In genomic region chr20:32368930-32369329, GRCh38 we compare ENCODE assay signal across 12 cellular contexts. TPM values are rescaled to one million over a fixed set of nuclear protein-coding genes. Genes with fewer than 3 reads are reported as not detected.
DNase-seq lines count a peak whose midpoint lies in the region; ATAC-seq, FAIRE-seq and TF ChIP-seq lines count a peak whose summit lies in the region.
"Had no signal": no experiment of that assay in that cellular context is flagged by ENCODE, and none has a peak within 500 bp of the region (broad histone marks: within the 10 kb centered on the region; RNA-seq: fewer than 3 reads in every experiment).

No MANE protein-coding gene starts in this region.

- TF ChIP-seq POLR2A in GM12891 (IDR thresholded peaks at IDR 0.05; ENCODE audit: low read depth, low read length): no peak

- POLR2A ChIA-PET in naive thymus-derived CD4-positive, alpha-beta T cell (lab: Charles Lee): no interaction called here

- CTCF ChIA-PET in naive thymus-derived CD4-positive, alpha-beta T cell (lab: Charles Lee): no interaction called here

- no peaks in the 10 kb centered on the region for H3K9me3 Mint-ChIP-seq in naive thymus-derived CD4-positive, alpha-beta T cell

- peaks cover 0 to 18% (median 7%) of the 10 kb centered on the region in 5 donors for H3K36me3 Mint-ChIP-seq in naive thymus-derived CD4-positive, alpha-beta T cell

- H3K27me3 ChIP-seq in adipocyte (replicated peaks; ENCODE audit: control insufficient read depth, insufficient read depth, low read length): no peaks in the 10 kb centered on the region
- H3K27me3 ChIP-seq in naive thymus-derived CD4-positive, alpha-beta T cell (ENCODE audit: control insufficient read depth in 2 of 2, insufficient read depth in 2 of 2, low read length in 2 of 2): no peaks in the 10 kb centered on the region

- peak; percentile 46 for ATAC-seq in HG03432 (IDR thresholded peaks at IDR 0.05; ENCODE audit: unreplicated experiment)
- ATAC-seq in naive thymus-derived CD4-positive, alpha-beta T cell: peak; percentile 57
- no peak for ATAC-seq in GM21786 (IDR thresholded peaks at IDR 0.05; ENCODE audit: unreplicated experiment)
- ATAC-seq: PC-3 had no signal

- H3K4me3 Mint-ChIP-seq in naive thymus-derived CD4-positive, alpha-beta T cell: peak overlapping the region in 2 of 10 donors; percentile 1 to 13

- peaks cover 30 to 53% (median 46%) of the 10 kb centered on the region in 7 donors for H3K4me1 Mint-ChIP-seq in naive thymus-derived CD4-positive, alpha-beta T cell

- no peak overlapping the region for H3K4me3 ChIP-seq in adipocyte (ENCODE audit: low read length)
- H3K4me3 ChIP-seq in naive thymus-derived CD4-positive, alpha-beta T cell (ENCODE audit: low read length): no peak overlapping the region

- no peaks in the 10 kb centered on the region for H3K27me3 Mint-ChIP-seq in naive thymus-derived CD4-positive, alpha-beta T cell

- FAIRE-seq in GM12891 (lab: Jason Lieb, UNC): peak; percentile 43

- H3K9me3 ChIP-seq in adipocyte (ENCODE audit: control insufficient read depth, low read length): no peaks in the 10 kb centered on the region
- H3K9me3 ChIP-seq in naive thymus-derived CD4-positive, alpha-beta T cell (ENCODE audit: control insufficient read depth in 2 of 3, low read length in 3 of 3): no peaks in the 10 kb centered on the region

- no peak overlapping the region for H3K9ac ChIP-seq in adipocyte (ENCODE audit: low read length)
- H3K9ac ChIP-seq: parathyroid adenoma had no signal

- intact Hi-C loops in naive thymus-derived CD4-positive, alpha-beta T cell (cut with micrococcal nuclease): no loop called here

- H3K27ac Mint-ChIP-seq in naive thymus-derived CD4-positive, alpha-beta T cell: peak overlapping the region in 3 of 9 donors; percentile 6 to 46 (median 34)

- no peak overlapping the region for H3K27ac ChIP-seq in naive thymus-derived CD4-positive, alpha-beta T cell (ENCODE audit: low read depth, low read length)
- H3K27ac ChIP-seq: parathyroid adenoma had no signal

- DNase-seq in GM12891 (ENCODE audit: insufficient read length, low spot score) (no peak), adipocyte (ENCODE audit: low read depth) (peak; percentile 72), iPS-NIHi11 (ENCODE audit: low spot score) (no peak), NCI-H1092 treated with DMSO at 0.1 percent for 48 hours (lab: John Stamatoyannopoulos, UW) (no peak)
- DNase-seq in naive thymus-derived CD4-positive, alpha-beta T cell: no peak
- no peak for DNase-seq in stimulated activated naive CD4-positive, alpha-beta T cell treated with Interleukin-2 at 50 U/mL for 16 hours (lab: John Stamatoyannopoulos, UW)
- DNase-seq: activated CD4-positive, CD25-positive, alpha-beta regulatory T cell; NCI-H187 treated with DMSO at 0.1 percent for 48 hours; PC-3 had no signal

- peaks cover 19% of the 10 kb centered on the region for H3K4me1 ChIP-seq in adipocyte (ENCODE audit: control insufficient read depth, insufficient read depth, low read length)
- peaks cover 12 to 28% of the 10 kb centered on the region in 2 donors for H3K4me1 ChIP-seq in naive thymus-derived CD4-positive, alpha-beta T cell (ENCODE audit: control insufficient read depth in 2 of 2, insufficient read depth in 2 of 2, low read length in 2 of 2)

- H3K36me3 ChIP-seq in adipocyte (ENCODE audit: control insufficient read depth, insufficient read depth, low read length, severe bottlenecking): peaks cover 43% of the 10 kb centered on the region
- H3K36me3 ChIP-seq in naive thymus-derived CD4-positive, alpha-beta T cell (ENCODE audit: control insufficient read depth in 2 of 3, insufficient read depth in 3 of 3, low read length in 3 of 3): peaks cover 0 to 28% (median 5%) of the 10 kb centered on the region in 3 experiments

TF ChIP-seq in GM12891, 5 proteins besides CTCF, POLR2A, EP300 and RAD21:
- TF ChIP-seq SPI1 (IDR thresholded peaks at IDR 0.05; ENCODE audit: low read depth, low read length): peak; percentile 28; the same call in 1 of the 2 replicates
- no peak for TF ChIP-seq PAX5 (IDR thresholded peaks at IDR 0.05; ENCODE audit: insufficient read depth, low read length, severe bottlenecking)
- TF ChIP-seq POU2F2 (IDR thresholded peaks at IDR 0.05; ENCODE audit: low read depth, low read length): peak; percentile 77
- no peak for TF ChIP-seq TAF1 (IDR thresholded peaks at IDR 0.05; ENCODE audit: low read depth, low read length)
- no peak for TF ChIP-seq POLR2AphosphoS5 (IDR thresholded peaks at IDR 0.05; ENCODE audit: low read depth, low read length)

RNA-seq across cellular contexts. Expression of gene ASXL1, which starts 10.8 kb away (rescaled TPM):
- polyA plus RNA-seq in GM12891 (2012; ENCODE audit: low read depth, missing spikeins): 31.3 TPM
- 100 to 1,000 TPM; 106 to 200 (median 158) TPM for total RNA-seq in naive thymus-derived CD4-positive, alpha-beta T cell
- polyA plus RNA-seq in naive thymus-derived CD4-positive, alpha-beta T cell: 10 to 100 TPM; 14.7 to 18.8 TPM
